Comparison of ENCODE assay signal across 21 cellular contexts in genomic region chr1:43134068-43134467, GRCh38. TPM values are rescaled to one million over a fixed set of nuclear protein-coding genes. Genes with fewer than 3 reads are reported as not detected.
DNase-seq lines count a peak whose midpoint lies in the region; ATAC-seq, FAIRE-seq and TF ChIP-seq lines count a peak whose summit lies in the region.
"Had no signal": no experiment of that assay in that cellular context is flagged by ENCODE, and none has a peak within 500 bp of the region (broad histone marks: within the 10 kb centered on the region; RNA-seq: fewer than 3 reads in every experiment).

No MANE protein-coding gene starts in this region.

- H3K36me3 Mint-ChIP-seq in activated CD4-positive, alpha-beta T cell treated with anti-CD3 and anti-CD28 coated beads, Interleukin-2, amount 10 ng/mL, durations not matched to agents 24 days and 14 days (ENCODE audit: low read depth): no peaks in the 10 kb centered on the region

- intact Hi-C loops in PC-3 (cut with micrococcal nuclease) (no loop called here), dorsolateral prefrontal cortex (cut with DNase I) (no loop called here)
- intact Hi-C loops in activated CD4-positive, alpha-beta T cell treated with anti-CD3 and anti-CD28 coated beads, Interleukin-2, amount 10 ng/mL, durations not matched to agents 24 days and 14 days (cut with micrococcal nuclease): no loop called here

- CTCF ChIA-PET in A549 (lab: Yijun Ruan, JAX): no interaction called here
- CTCF ChIA-PET in PC-3 (lab: Charles Lee): no interaction called here
- CTCF ChIA-PET in H1 (lab: Charles Lee; ENCODE audit: partially characterized antibody): interaction anchor here (0.7 to 2.5 kb wide), 3 partner anchors 10 to 49 kb away, joined by 3 to 12 read pairs (median 4); no protein-coding TSS in a partner anchor

- H3K14ac ChIP-seq in H1 (ENCODE audit: insufficient read length): no peak overlapping the region

- H3K9ac ChIP-seq in PC-3 (ENCODE audit: low read length) (no peak overlapping the region), H1 (replicated peaks in 1 of 4; ENCODE audit: extremely low read depth in 1 of 4, low read depth in 3 of 4, low read length in 3 of 4) (no peak overlapping the region), mesendoderm (ENCODE audit: low read length) (no peak overlapping the region)
- H3K9ac ChIP-seq: KMS-11 had no signal

- no peak overlapping the region for H3K18ac ChIP-seq in H1 (ENCODE audit: extremely low read depth, low read length)
- no peak overlapping the region for H3K18ac ChIP-seq in mesendoderm (ENCODE audit: low read length)

- H3K56ac ChIP-seq in H1 (replicated peaks; ENCODE audit: insufficient read length, low read depth, low read length) (no peak overlapping the region), mesendoderm (ENCODE audit: low read length) (no peak overlapping the region)

- H3K4me1 Mint-ChIP-seq in activated CD4-positive, alpha-beta T cell treated with anti-CD3 and anti-CD28 coated beads, Interleukin-2, amount 10 ng/mL, durations not matched to agents 24 days and 14 days: no peaks in the 10 kb centered on the region

- no peak overlapping the region for H2BK120ac ChIP-seq in H1 (replicated peaks; ENCODE audit: low read depth, low read length)
- no peak overlapping the region for H2BK120ac ChIP-seq in mesendoderm (ENCODE audit: low read depth, low read length)

- H3K4me3 Mint-ChIP-seq in activated CD4-positive, alpha-beta T cell treated with anti-CD3 and anti-CD28 coated beads, Interleukin-2, amount 10 ng/mL, durations not matched to agents 24 days and 14 days: no peak overlapping the region
- H3K4me3 Mint-ChIP-seq: CD4-positive, alpha-beta T cell had no signal

- H3K27me3 ChIP-seq in PC-3 (ENCODE audit: low read length) (no peaks in the 10 kb centered on the region), H1 (replicated peaks in 1 of 4; ENCODE audit: control insufficient read depth in 3 of 4, extremely low read depth in 1 of 4, insufficient read depth in 3 of 4, low read length in 3 of 4) (no peaks in the 10 kb centered on the region), mesendoderm (ENCODE audit: insufficient read depth, low read length, poor library complexity) (no peaks in the 10 kb centered on the region), dorsolateral prefrontal cortex (peaks cover 0 to 7% (median 0%) of the 10 kb centered on the region in 45 donors)
- H3K27me3 ChIP-seq: BE2C had no signal

- no peak overlapping the region for H4K91ac ChIP-seq in H1 (replicated peaks; ENCODE audit: insufficient read length, low read length)

- no peaks in the 10 kb centered on the region for H3K79me2 ChIP-seq in PC-3 (ENCODE audit: low read length)
- H3K79me2 ChIP-seq in H1 (ENCODE audit: control insufficient read depth in 1 of 2, insufficient read depth in 2 of 2, low read length in 2 of 2): no peaks in the 10 kb centered on the region
- H3K79me2 ChIP-seq in mesendoderm (ENCODE audit: control insufficient read depth, insufficient read depth, low read length): no peaks in the 10 kb centered on the region

- H4K5ac ChIP-seq in H1 (ENCODE audit: insufficient read length, low read depth, low read length) (no peak overlapping the region), mesendoderm (ENCODE audit: low read length) (no peak overlapping the region)

- H2AK5ac ChIP-seq in H1 (ENCODE audit: low read depth, low read length) (no peak overlapping the region), mesendoderm (ENCODE audit: low read length) (no peak overlapping the region)

- H4K8ac ChIP-seq in H1 (ENCODE audit: extremely low read depth, insufficient read depth, low read length) (no peak overlapping the region), mesendoderm (ENCODE audit: low read depth, low read length) (no peak overlapping the region)

- H3K36me3 ChIP-seq in PC-3 (ENCODE audit: low read depth, low read length) (no peaks in the 10 kb centered on the region; the same call in 1 of the 2 replicates), H1 (ENCODE audit: control insufficient read depth in 2 of 4, insufficient read depth in 4 of 4, low read length in 3 of 4) (peaks cover 0 to 18% (median 1%) of the 10 kb centered on the region in 4 experiments; a peak in 3 of 8 replicates), mesendoderm (ENCODE audit: control insufficient read depth, insufficient read depth, low read length) (no peaks in the 10 kb centered on the region)
- H3K36me3 ChIP-seq: BE2C, SJCRH30 had no signal

- peaks cover 32% of the 10 kb centered on the region for H3K27me3 Mint-ChIP-seq in activated CD4-positive, alpha-beta T cell treated with anti-CD3 and anti-CD28 coated beads, Interleukin-2, amount 10 ng/mL, durations not matched to agents 24 days and 14 days

- H3K79me1 ChIP-seq in H1 (ENCODE audit: low read depth, low read length) (peaks cover 4% of the 10 kb centered on the region), mesendoderm (ENCODE audit: low read length) (no peaks in the 10 kb centered on the region)

- H3K4me2 ChIP-seq in A549 (no peak overlapping the region), PC-3 (ENCODE audit: low read length) (no peak overlapping the region), H1 (ENCODE audit: insufficient read depth in 1 of 2, low read depth in 2 of 2, low read length in 2 of 2) (no peak overlapping the region), mesendoderm (ENCODE audit: low read length) (no peak overlapping the region)
- H3K4me2 ChIP-seq: KMS-11 had no signal

- POLR2A ChIA-PET in A549 (lab: Yijun Ruan, JAX) (no interaction called here), PC-3 (lab: Charles Lee; ENCODE audit: unreplicated experiment) (no interaction called here), H1 (lab: Charles Lee; ENCODE audit: partially characterized antibody) (interaction anchor here (0.9 to 1.9 kb wide), 4 partner anchors 10 to 41 kb away, joined by 3 to 12 read pairs (median 4); no protein-coding TSS in a partner anchor)

- 40% methylated on average over 1 of the region's 1 CpG for WGBS in A549 (ENCODE audit: missing lambda C conversion rate)
- 53% methylated on average over 1 of the region's 1 CpG; no CpG with 5 or more reads in 1 of the 2 experiments for WGBS in H1 (ENCODE audit: extremely low coverage in 1 of 2, insufficient coverage in 1 of 2, insufficient read length in 1 of 2, insufficient replicate concordance in 2 of 2, low coverage in 1 of 2, low lambda C conversion rate in 2 of 2, missing lambda C conversion rate in 1 of 2), 2 experiments
- no CpG with 5 or more reads among the region's 1 CpG for WGBS in mesendoderm (ENCODE audit: extremely low coverage, insufficient coverage, low lambda C conversion rate)

- no peak overlapping the region for H3K23ac ChIP-seq in H1 (ENCODE audit: insufficient read length)
- H3K23ac ChIP-seq in mesendoderm (ENCODE audit: low read length): no peak overlapping the region

- no peaks in the 10 kb centered on the region for H3F3A ChIP-seq in PC-3 (ENCODE audit: low read length, unreplicated experiment)

- H2BK5ac ChIP-seq in H1 (ENCODE audit: low read depth, low read length) (no peak overlapping the region), mesendoderm (ENCODE audit: low read length) (no peak overlapping the region)

- H2BK15ac ChIP-seq in H1 (ENCODE audit: low read length) (no peak overlapping the region), mesendoderm (replicated peaks; ENCODE audit: low read depth) (no peak overlapping the region)

- FAIRE-seq in A549 (lab: Jason Lieb, UNC) (no peak), H1 (lab: Jason Lieb, UNC) (no peak)
- FAIRE-seq: GM19239 had no signal

- no peak for TF ChIP-seq EP300 in A549 (IDR thresholded peaks at IDR 0.05)
- no peak for TF ChIP-seq EP300 in H1 (IDR thresholded peaks at IDR 0.05; ENCODE audit: borderline replicate concordance in 1 of 2, low read depth in 2 of 2, low read length in 2 of 2)

- TF ChIP-seq RAD21 in A549 (conservative IDR thresholded peaks at IDR 0.05 in 1 of 2, IDR thresholded peaks at IDR 0.05 in 1 of 2) (no peak), H1 (IDR thresholded peaks at IDR 0.05 in 1 of 2, conservative IDR thresholded peaks at IDR 0.05 in 1 of 2; ENCODE audit: low read depth in 2 of 2, low read length in 2 of 2) (no peak)

- TF ChIP-seq CTCF in A549 (IDR thresholded peaks at IDR 0.05) (no peak), PC-3 (conservative IDR thresholded peaks at IDR 0.05; ENCODE audit: low read depth, low read length) (no peak), H1 (IDR thresholded peaks at IDR 0.05; ENCODE audit: control extremely low read depth in 1 of 3, insufficient read depth in 1 of 3, low read depth in 1 of 3, low read length in 3 of 3) (no peak), dorsolateral prefrontal cortex (IDR thresholded peaks at IDR 0.05 in 54 of 56, conservative IDR thresholded peaks at IDR 0.05 in 2 of 56; ENCODE audit: low read depth in 1 of 56, partially characterized antibody in 56 of 56) (no peak)

- DNase-seq in A549 (ENCODE audit: low read depth in 1 of 2, low spot score in 1 of 2) (no peak), PC-3 (no peak), H1 (ENCODE audit: low read depth in 1 of 2, low spot score in 2 of 2) (no peak), mesendoderm (peak; percentile 41), dorsolateral prefrontal cortex (no peak)
- no peak for DNase-seq in activated CD4-positive, alpha-beta T cell treated with anti-CD3 and anti-CD28 coated beads, Interleukin-2, amount 10 ng/mL, durations not matched to agents 24 days and 14 days
- DNase-seq: 8988T; BE2C; CD4-positive, alpha-beta T cell; DMS153; GDM1; GOT3; NCI-H1417 treated with DMSO at 0.1 percent for 48 hours; NCI-H1930; NCI-H226; NCI-H526; SJCRH30 had no signal

- H2AFZ ChIP-seq in PC-3 (ENCODE audit: low read length) (no peak overlapping the region), H1 (ENCODE audit: low read length) (no peak overlapping the region)

- no TSS peak for BruUV-seq in PC-3 (replicated peaks; lab: Mats Ljungman, UMichigan)

- H3K9me3 ChIP-seq in A549 (no peaks in the 10 kb centered on the region), PC-3 (ENCODE audit: low read length) (no peaks in the 10 kb centered on the region), H1 (ENCODE audit: insufficient read depth in 2 of 2, low read depth in 1 of 2, low read length in 1 of 2) (peaks cover 14 to 20% of the 10 kb centered on the region in 2 experiments; a peak in 3 of 4 replicates)
- H3K9me3 ChIP-seq: BE2C, SJCRH30 had no signal

- H3K9me2 ChIP-seq in PC-3 (replicated peaks; ENCODE audit: low read length): no peaks in the 10 kb centered on the region

- H3K4ac ChIP-seq in H1 (replicated peaks; ENCODE audit: insufficient read length, low read depth, low read length): no peak overlapping the region
- no peak overlapping the region for H3K4ac ChIP-seq in mesendoderm (ENCODE audit: low read depth, low read length)

- H3K4me1 ChIP-seq in A549 (no peaks in the 10 kb centered on the region), PC-3 (ENCODE audit: insufficient read depth, low read length) (peaks cover 32% of the 10 kb centered on the region), H1 (replicated peaks in 1 of 4; ENCODE audit: control insufficient read depth in 3 of 4, insufficient read depth in 4 of 4, low read length in 3 of 4) (no peaks in the 10 kb centered on the region), mesendoderm (ENCODE audit: control insufficient read depth, low read depth, low read length) (no peaks in the 10 kb centered on the region)
- H3K4me1 ChIP-seq: BE2C, SJCRH30 had no signal

- TF ChIP-seq POLR2A in A549 (IDR thresholded peaks at IDR 0.05; ENCODE audit: low read length): no peak
- no peak for TF ChIP-seq POLR2A in H1 (IDR thresholded peaks at IDR 0.05; ENCODE audit: control extremely low read depth in 1 of 2, low read depth in 2 of 2, low read length in 2 of 2)

- no peak overlapping the region for H2BK12ac ChIP-seq in H1 (ENCODE audit: low read depth, low read length)

- peaks cover 2% of the 10 kb centered on the region; the same call in 1 of the 2 replicates for H3K23me2 ChIP-seq in H1 (ENCODE audit: low read depth, low read length)

- H3K4me3 ChIP-seq in A549: no peak overlapping the region
- no peak overlapping the region for H3K4me3 ChIP-seq in PC-3 (ENCODE audit: low read length)
- no peak overlapping the region for H3K4me3 ChIP-seq in H1 (ENCODE audit: extremely low read depth in 1 of 4, insufficient read depth in 2 of 4, low read depth in 3 of 4, low read length in 4 of 4)
- H3K4me3 ChIP-seq in mesendoderm (ENCODE audit: low read length): no peak overlapping the region
- no peak overlapping the region for H3K4me3 ChIP-seq in dorsolateral prefrontal cortex
- H3K4me3 ChIP-seq: SJCRH30 had no signal

- H4K20me1 ChIP-seq in PC-3 (ENCODE audit: low read length) (no peaks in the 10 kb centered on the region), H1 (replicated peaks in 1 of 2; ENCODE audit: control insufficient read depth in 1 of 2, insufficient read depth in 2 of 2, low read length in 2 of 2) (peaks cover 0 to 2% of the 10 kb centered on the region in 2 experiments)

- no peak overlapping the region for H2BK20ac ChIP-seq in H1 (ENCODE audit: low read length)

- no peak overlapping the region for H3K27ac Mint-ChIP-seq in activated CD4-positive, alpha-beta T cell treated with anti-CD3 and anti-CD28 coated beads, Interleukin-2, amount 10 ng/mL, durations not matched to agents 24 days and 14 days
- H3K27ac Mint-ChIP-seq: CD4-positive, alpha-beta T cell had no signal

- H3K27ac ChIP-seq in A549 (no peak overlapping the region), PC-3 (ENCODE audit: low read length) (no peak overlapping the region), H1 (ENCODE audit: low read depth, low read length) (no peak overlapping the region), mesendoderm (ENCODE audit: low read depth, low read length) (no peak overlapping the region), dorsolateral prefrontal cortex (no peak overlapping the region)
- H3K27ac ChIP-seq: KMS-11, SJCRH30 had no signal

- no peaks in the 10 kb centered on the region for H3K9me3 Mint-ChIP-seq in activated CD4-positive, alpha-beta T cell treated with anti-CD3 and anti-CD28 coated beads, Interleukin-2, amount 10 ng/mL, durations not matched to agents 24 days and 14 days
- H3K9me3 Mint-ChIP-seq: CD4-positive, alpha-beta T cell had no signal

- ATAC-seq in A549 (no peak), PC-3 (peak; percentile 45), GM18867 (IDR thresholded peaks at IDR 0.05; ENCODE audit: unreplicated experiment) (no peak), HG03354 (IDR thresholded peaks at IDR 0.05; ENCODE audit: poor library complexity, severe bottlenecking, unreplicated experiment) (no peak)

RNA-seq across cellular contexts. Expression of gene EBNA1BP2, which starts 38.0 kb away (rescaled TPM):
- polyA plus RNA-seq in A549 (2011; rRNA removed) (84.9 and 109 TPM in 2 replicates), A549 (2017; fragmentation: RNase III; extraction: RNeasy Plus Mini Kit Qiagen cat#74134 plus additional on column Dnase treatment) (139 to 178 TPM (median 151 TPM) in 3 replicates), H1 (2011; rRNA removed) (31.0 and 46.0 TPM in 2 replicates)
- polyA plus RNA-seq in A549 (2012; cell fraction: cytosol; rRNA removed): 133 and 149 TPM in 2 replicates
- polyA plus RNA-seq in A549 (2012; cell fraction: nucleus; rRNA removed): 93.1 and 111 TPM in 2 replicates
- 35.7 and 39.3 TPM in 2 replicates for polyA minus RNA-seq in A549 (2011; rRNA and poly(A)+ RNA removed)
- total RNA-seq in PC-3 (2014; rRNA removed) (274 and 338 TPM in 2 replicates), dorsolateral prefrontal cortex (10 to 100 TPM; 24.8 to 71.9 (median 48.9) TPM)
- 102 and 104 TPM in 2 replicates for total RNA-seq in H1 (2021; fragmentation: NEBNext Ultra II Directional; extraction: Animal tissue kit (Norgen Biotek cat#: 25700))
- polyA plus RNA-seq in H1 (2011; cell fraction: cytosol; rRNA removed): 66.3 TPM
- polyA plus RNA-seq in H1 (2011; cell fraction: nucleus; rRNA removed): 60.5 TPM
- polyA plus RNA-seq in H1 (2012, experiment 1 of 2): 105 to 125 TPM (median 112 TPM) in 4 replicates
- 34.5 TPM for polyA plus RNA-seq in H1 (2012, experiment 2 of 2)
- 128 TPM for polyA plus RNA-seq in H1 (2013, experiment 1 of 2)
- polyA plus RNA-seq in H1 (2013, experiment 2 of 2): 128 TPM
- 25.7 and 31.5 TPM in 2 replicates for polyA minus RNA-seq in H1 (2011; rRNA and poly(A)+ RNA removed)
- 28.8 TPM for polyA minus RNA-seq in H1 (2011; cell fraction: cytosol; rRNA and poly(A)+ RNA removed)
- polyA minus RNA-seq in H1 (2011; cell fraction: nucleus; rRNA and poly(A)+ RNA removed): 31.6 TPM
- polyA plus RNA-seq in mesendoderm (2013, experiment 1 of 2): 185 TPM
- 187 TPM for polyA plus RNA-seq in mesendoderm (2013, experiment 2 of 2)
- 134 and 135 TPM in 2 replicates for total RNA-seq in activated CD4-positive, alpha-beta T cell treated with anti-CD3 and anti-CD28 coated beads, Interleukin-2, amount 10 ng/mL, durations not matched to agents 24 days and 14 days

RNA-seq across cellular contexts. Expression of gene CFAP57, which starts 38.1 kb away (rescaled TPM):
- polyA plus RNA-seq in A549 (2011; rRNA removed) (0.80 and 1.3 TPM in 2 replicates), A549 (2017; fragmentation: RNase III; extraction: RNeasy Plus Mini Kit Qiagen cat#74134 plus additional on column Dnase treatment) (0.54 to 0.73 TPM (median 0.62 TPM) in 3 replicates), H1 (2011; rRNA removed) (0.20 and 0.36 TPM in 2 replicates)
- 0.22 and 0.35 TPM in 2 replicates for polyA plus RNA-seq in A549 (2012; cell fraction: cytosol; rRNA removed)
- polyA plus RNA-seq in A549 (2012; cell fraction: nucleus; rRNA removed): 0.28 and 0.34 TPM in 2 replicates
- 1.3 and 2.2 TPM in 2 replicates for polyA minus RNA-seq in A549 (2011; rRNA and poly(A)+ RNA removed)
- total RNA-seq in PC-3 (2014; rRNA removed) (1.2 and 2.6 TPM in 2 replicates), dorsolateral prefrontal cortex (1 to 10 TPM in 89 of 120 experiments, under 1 TPM in 31; 0.50 to 4.2 (median 1.6) TPM)
- total RNA-seq in H1 (2021; fragmentation: NEBNext Ultra II Directional; extraction: Animal tissue kit (Norgen Biotek cat#: 25700)): 0.23 and 0.80 TPM in 2 replicates
- 0.21 TPM for polyA plus RNA-seq in H1 (2011; cell fraction: cytosol; rRNA removed)
- polyA plus RNA-seq in H1 (2011; cell fraction: nucleus; rRNA removed): 0.46 TPM
- 0.16 to 1.2 TPM (median 0.36 TPM) in 4 replicates for polyA plus RNA-seq in H1 (2012, experiment 1 of 2)
- not detected for polyA plus RNA-seq in H1 (2012, experiment 2 of 2)
- polyA plus RNA-seq in H1 (2013, experiment 1 of 2): 0.14 TPM
- polyA plus RNA-seq in H1 (2013, experiment 2 of 2): 0.13 TPM
- 0.38 and 0.39 TPM in 2 replicates for polyA minus RNA-seq in H1 (2011; rRNA and poly(A)+ RNA removed)
- polyA minus RNA-seq in H1 (2011; cell fraction: cytosol; rRNA and poly(A)+ RNA removed): not detected
- polyA minus RNA-seq in H1 (2011; cell fraction: nucleus; rRNA and poly(A)+ RNA removed): 1.5 TPM
- polyA plus RNA-seq in mesendoderm (2013, experiment 1 of 2): 0.22 TPM
- polyA plus RNA-seq in mesendoderm (2013, experiment 2 of 2): 0.15 TPM
- 0.40 TPM in 1 of 2 replicates, not detected in the other for total RNA-seq in activated CD4-positive, alpha-beta T cell treated with anti-CD3 and anti-CD28 coated beads, Interleukin-2, amount 10 ng/mL, durations not matched to agents 24 days and 14 days
- total RNA-seq: CD4-positive, alpha-beta T cell had no signal

Comparison
In these comparisons a context has a peak if more than half of its experiments do, and no peak if none do; other contexts are left out.
1. Of the 18 proteins assayed by ChIP-seq in both H1 and A549: peak only in H1: none; only in A549: none; in both: MAFK; in neither: 17.